ENCODE assay signal across 8 cellular contexts in genomic region chr5:88675159-88675757, GRCh38.
DNase-seq lines count a peak whose midpoint lies in the region; ATAC-seq and TF ChIP-seq lines count a peak whose summit lies in the region.

No MANE protein-coding gene starts in this region.

- peaks cover 99% of the 10 kb centered on the region for H3K27me3 ChIP-seq in RWPE2 (ENCODE audit: insufficient read depth, poor library complexity, severe bottlenecking)
- peaks cover 11 to 64% of the 10 kb centered on the region in 2 donors for H3K27me3 ChIP-seq in esophagus (ENCODE audit: control insufficient read depth in 1 of 2, insufficient read depth in 2 of 2, low read length in 2 of 2)

- H3K4me3 ChIP-seq in RWPE2 (ENCODE audit: severe bottlenecking) (no peak overlapping the region), esophagus (ENCODE audit: low read depth in 1 of 2, low read length in 2 of 2) (peak overlapping the region; percentile 18 to 43)

- H3K27ac ChIP-seq in RWPE2 (ENCODE audit: poor library complexity, severe bottlenecking) (no peak overlapping the region), esophagus (ENCODE audit: low read depth in 2 of 2, low read length in 1 of 2) (no peak overlapping the region)

- H3K4me1 ChIP-seq in RWPE2 (ENCODE audit: insufficient read depth, poor library complexity, severe bottlenecking) = no peaks in the 10 kb centered on the region
- peaks cover 9 to 13% of the 10 kb centered on the region in 2 donors for H3K4me1 ChIP-seq in esophagus (ENCODE audit: control insufficient read depth in 2 of 2, insufficient read depth in 2 of 2, low read length in 1 of 2)

- no peak for DNase-seq in activated CD8-positive, alpha-beta memory T cell treated with anti-CD3 and anti-CD28 coated beads, Interleukin-2, amount 10 ng/mL, durations not matched to agents 7 days and 5 days
- DNase-seq in activated CD8-positive, alpha-beta memory T cell treated with anti-CD3 and anti-CD28 coated beads for 24 hours = no peak
- DNase-seq in RWPE2 (ENCODE audit: low spot score) = no peak
- DNase-seq in posterior vena cava (ENCODE audit: low spot score) = peak; percentile 47
- no peak for DNase-seq in GM13977 (ENCODE audit: low spot score)
- no peak for DNase-seq in OCI-M2 (lab: John Stamatoyannopoulos, UW; ENCODE audit: unreplicated experiment)

- H3K4me1 Mint-ChIP-seq in activated CD8-positive, alpha-beta memory T cell treated with anti-CD3 and anti-CD28 coated beads, Interleukin-2, amount 10 ng/mL, durations not matched to agents 7 days and 5 days = peaks cover 15% of the 10 kb centered on the region

- H3K4me3 Mint-ChIP-seq in activated CD8-positive, alpha-beta memory T cell treated with anti-CD3 and anti-CD28 coated beads, Interleukin-2, amount 10 ng/mL, durations not matched to agents 7 days and 5 days = peak overlapping the region; percentile 53

- intact Hi-C loops in posterior vena cava (cut with DNase I) = loop anchor here in 1 of 2 donors (10.0 kb wide), 1 partner anchor 530 kb away; no protein-coding TSS in a partner anchor

- ATAC-seq in activated CD8-positive, alpha-beta memory T cell treated with anti-CD3 and anti-CD28 coated beads, Interleukin-2, amount 10 ng/mL, durations not matched to agents 7 days and 5 days = peak; percentile 7
- ATAC-seq in HG03025 (IDR thresholded peaks at IDR 0.05; ENCODE audit: low FRiP score, unreplicated experiment) = peak; percentile 20
- peak; percentile 13 for ATAC-seq in RWPE2 (ENCODE audit: low read depth)

- peaks cover 12% of the 10 kb centered on the region for H3K36me3 Mint-ChIP-seq in activated CD8-positive, alpha-beta memory T cell treated with anti-CD3 and anti-CD28 coated beads, Interleukin-2, amount 10 ng/mL, durations not matched to agents 7 days and 5 days

- H3K27me3 Mint-ChIP-seq in activated CD8-positive, alpha-beta memory T cell treated with anti-CD3 and anti-CD28 coated beads, Interleukin-2, amount 10 ng/mL, durations not matched to agents 7 days and 5 days = peaks cover 86% of the 10 kb centered on the region

- H3K36me3 ChIP-seq in RWPE2 (ENCODE audit: low read depth) (no peaks in the 10 kb centered on the region), esophagus (ENCODE audit: control insufficient read depth in 2 of 2, insufficient read depth in 2 of 2, low read length in 1 of 2) (no peaks in the 10 kb centered on the region)

- CTCF ChIA-PET in activated CD8-positive, alpha-beta memory T cell treated with anti-CD3 and anti-CD28 coated beads, Interleukin-2, amount 10 ng/mL, durations not matched to agents 7 days and 5 days (lab: Charles Lee) = interaction anchor here (1.2 to 1.7 kb wide), 4 partner anchors 12 to 894 kb away, joined by 3 to 8 read pairs (median 4); no protein-coding TSS in a partner anchor

- in situ Hi-C loops in GM13977 (cut with MboI; ENCODE audit: low pct_unique_long_range_greater_than_20kb, low sequenced_read_pairs, unreplicated experiment) = loop anchor here (10.0 kb wide), 1 partner anchor 530 kb away; no protein-coding TSS in a partner anchor

- peak overlapping the region; percentile 79 for H3K27ac Mint-ChIP-seq in activated CD8-positive, alpha-beta memory T cell treated with anti-CD3 and anti-CD28 coated beads, Interleukin-2, amount 10 ng/mL, durations not matched to agents 7 days and 5 days

- H3K9me3 ChIP-seq in RWPE2 (ENCODE audit: severe bottlenecking) (no peaks in the 10 kb centered on the region), esophagus (ENCODE audit: control insufficient read depth in 2 of 2, insufficient read depth in 1 of 2, low read depth in 1 of 2, low read length in 1 of 2) (peaks cover 6 to 22% of the 10 kb centered on the region in 2 donors)

- 12 to 24% methylated on average over 21 of the region's 21 CpGs for WGBS in esophagus, 2 donors

- H3K9me3 Mint-ChIP-seq in activated CD8-positive, alpha-beta memory T cell treated with anti-CD3 and anti-CD28 coated beads, Interleukin-2, amount 10 ng/mL, durations not matched to agents 7 days and 5 days (ENCODE audit: low read depth) = no peaks in the 10 kb centered on the region

- TF ChIP-seq CTCF in RWPE2 (IDR thresholded peaks at IDR 0.05; ENCODE audit: poor library complexity, severe bottlenecking) (no peak), GM13977 (IDR thresholded peaks at IDR 0.05; ENCODE audit: extremely low read depth, insufficient read depth, missing control alignments) (no peak)
